ENCODE assay signal across 30 cellular contexts in genomic region chr17:80237386-80237785, GRCh38.
"Had no signal": no experiment of that assay in that cellular context is flagged by ENCODE, and none has a peak within 500 bp of the region (broad histone marks: within the 10 kb centered on the region; RNA-seq: fewer than 3 reads in every experiment).

No MANE protein-coding gene starts in this region.

- FAIRE-seq: astrocyte, bronchial epithelial cell, frontal cortex had no signal

- H3K27ac ChIP-seq: brain microvascular endothelial cell, coronary artery, dorsolateral prefrontal cortex had no signal

- DNase-seq: activated CD4-positive, alpha-beta memory T cell treated with anti-CD3 and anti-CD28 coated beads for 36 hours; activated CD4-positive, alpha-beta T cell treated with anti-CD3 and anti-CD28 coated beads for 36 hours; activated CD4-positive, alpha-beta T cell treated with anti-CD3 and anti-CD28 coated beads, Interleukin-2, amount 10 ng/mL, durations not matched to agents 24 days and 14 days; activated CD4-positive, CD25-positive, alpha-beta regulatory T cell; activated CD4-positive, CD25-positive, alpha-beta regulatory T cell treated with anti-CD3 and anti-CD28 coated beads, Interleukin-2, amount 50 U/mL, for 72 hours; activated CD8-positive, alpha-beta memory T cell treated with anti-CD3 and anti-CD28 coated beads, Interleukin-2, amount 50 U/mL, for 48 hours; activated CD8-positive, alpha-beta T cell treated with anti-CD3 and anti-CD28 coated beads, Interleukin-2, amount 10 ng/mL, durations not matched to agents 7 days and 5 days; activated gamma-delta T cell; activated naive CD4-positive, alpha-beta T cell; activated naive CD4-positive, alpha-beta T cell treated with anti-CD3 and anti-CD28 coated beads, Interleukin-2, amount 50 U/mL, for 16 hours; activated T-cell treated with anti-CD3 and anti-CD28 coated beads for 4 hours; activated T-cell treated with anti-CD3 and anti-CD28 coated beads, Interleukin-2, amount 50 U/mL, for 24 hours; activated T-cell treated with anti-CD3 and anti-CD28 coated beads, Interleukin-2, amount 50 U/mL, for 72 hours; amniotic stem cell; anterior cingulate cortex; brain microvascular endothelial cell; dorsolateral prefrontal cortex; effector memory CD4-positive, alpha-beta T cell; foreskin fibroblast; head of caudate nucleus; T-helper 2 cell had no signal

- ATAC-seq: activated CD4-positive, alpha-beta T cell treated with anti-CD3 and anti-CD28 coated beads for 36 hours; activated CD8-positive, alpha-beta T cell treated with anti-CD3 and anti-CD28 coated beads, Interleukin-2, amount 10 ng/mL, durations not matched to agents 7 days and 5 days; activated T-cell treated with anti-CD3 and anti-CD28 coated beads, Interleukin-2, amount 50 U/mL, for 72 hours; esophagus mucosa had no signal

- H3K4me1 Mint-ChIP-seq: activated CD4-positive, alpha-beta T cell treated with anti-CD3 and anti-CD28 coated beads for 36 hours; activated CD4-positive, alpha-beta T cell treated with anti-CD3 and anti-CD28 coated beads, Interleukin-2, amount 10 ng/mL, durations not matched to agents 24 days and 14 days; endodermal cell had no signal

- H3K4me3 Mint-ChIP-seq: activated CD4-positive, alpha-beta memory T cell treated with anti-CD3 and anti-CD28 coated beads for 36 hours; activated CD4-positive, alpha-beta T cell treated with anti-CD3 and anti-CD28 coated beads for 36 hours; activated CD4-positive, alpha-beta T cell treated with anti-CD3 and anti-CD28 coated beads, Interleukin-2, amount 10 ng/mL, durations not matched to agents 24 days and 14 days; activated CD8-positive, alpha-beta T cell treated with anti-CD3 and anti-CD28 coated beads, Interleukin-2, amount 10 ng/mL, durations not matched to agents 7 days and 5 days; activated naive CD8-positive, alpha-beta T cell; activated T-cell treated with anti-CD3 and anti-CD28 coated beads, Interleukin-2, amount 50 U/mL, for 24 hours; activated T-cell treated with anti-CD3 and anti-CD28 coated beads, Interleukin-2, amount 50 U/mL, for 72 hours; central memory CD8-positive, alpha-beta T cell; dendritic cell treated with granulocyte-macrophage colony-stimulating factor and Interleukin-4, amounts not matched to agents 40 ng/mL and 50 ng/mL, for 4 days; endodermal cell had no signal

- H3K27me3 Mint-ChIP-seq: activated CD4-positive, alpha-beta memory T cell treated with anti-CD3 and anti-CD28 coated beads for 36 hours; activated CD4-positive, alpha-beta T cell treated with anti-CD3 and anti-CD28 coated beads for 36 hours; activated CD4-positive, alpha-beta T cell treated with anti-CD3 and anti-CD28 coated beads, Interleukin-2, amount 10 ng/mL, durations not matched to agents 24 days and 14 days; activated naive CD8-positive, alpha-beta T cell; activated T-cell treated with anti-CD3 and anti-CD28 coated beads, Interleukin-2, amount 50 U/mL, for 24 hours; central memory CD8-positive, alpha-beta T cell; dendritic cell treated with granulocyte-macrophage colony-stimulating factor and Interleukin-4, amounts not matched to agents 40 ng/mL and 50 ng/mL, for 4 days had no signal

- H3K27me3 ChIP-seq: brain microvascular endothelial cell, dorsolateral prefrontal cortex had no signal

- H3K27ac Mint-ChIP-seq: activated CD4-positive, alpha-beta memory T cell treated with anti-CD3 and anti-CD28 coated beads for 36 hours; activated CD4-positive, alpha-beta T cell treated with anti-CD3 and anti-CD28 coated beads for 36 hours; activated CD4-positive, alpha-beta T cell treated with anti-CD3 and anti-CD28 coated beads, Interleukin-2, amount 10 ng/mL, durations not matched to agents 24 days and 14 days; activated CD8-positive, alpha-beta T cell treated with anti-CD3 and anti-CD28 coated beads, Interleukin-2, amount 10 ng/mL, durations not matched to agents 7 days and 5 days; activated naive CD8-positive, alpha-beta T cell; activated T-cell treated with anti-CD3 and anti-CD28 coated beads, Interleukin-2, amount 50 U/mL, for 24 hours; activated T-cell treated with anti-CD3 and anti-CD28 coated beads, Interleukin-2, amount 50 U/mL, for 72 hours; dendritic cell treated with granulocyte-macrophage colony-stimulating factor and Interleukin-4, amounts not matched to agents 40 ng/mL and 50 ng/mL, for 4 days; endodermal cell had no signal

- H3K4me3 ChIP-seq: coronary artery, dorsolateral prefrontal cortex had no signal
